ENCODE assay signal across 13 cellular contexts in genomic region chr15:63490345-63491034, GRCh38. TPM values are rescaled to one million over a fixed set of nuclear protein-coding genes. Genes with fewer than 3 reads are reported as not detected.
DNase-seq lines count a peak whose midpoint lies in the region; ATAC-seq and TF ChIP-seq lines count a peak whose summit lies in the region.
"Had no signal": no experiment of that assay in that cellular context is flagged by ENCODE, and none has a peak within 500 bp of the region (broad histone marks: within the 10 kb centered on the region; RNA-seq: fewer than 3 reads in every experiment).

No MANE protein-coding gene starts in this region.

- CTCF ChIA-PET in HEK293 (lab: Yijun Ruan, JAX) = interaction anchor here (0.6 to 1.2 kb wide), 2 partner anchors 23 to 355 kb away, joined by 3 to 5 read pairs; no protein-coding TSS in a partner anchor

- no peak overlapping the region for H3K27ac ChIP-seq in HEK293 (ENCODE audit: extremely low read depth, low read depth, low read length)
- peak overlapping the region; percentile 33 for H3K27ac ChIP-seq in WERI-Rb-1

- POLR2A ChIA-PET in HEK293 (lab: Yijun Ruan, JAX) = interaction anchor here (0.7 to 3.3 kb wide), 2 partner anchors 11 to 14 kb away, joined by 3 to 10 read pairs; partner anchors contain the start of gene USP3

- peak; percentile 37 for ATAC-seq in sciatic nerve

- peak; percentile 86 for DNase-seq in NCI-H2107 treated with DMSO at 0.1 percent for 48 hours (lab: John Stamatoyannopoulos, UW; ENCODE audit: unreplicated experiment)
- DNase-seq in WERI-Rb-1 = peak; percentile 77
- no peak for DNase-seq in sciatic nerve (ENCODE audit: low spot score)
- no peak for DNase-seq in pons (ENCODE audit: low spot score)
- no peak for DNase-seq in HPDE6-E6E7 (ENCODE audit: extremely low spot score)
- DNase-seq in medulla oblongata (ENCODE audit: extremely low spot score) = no peak
- no peak for DNase-seq in NCI-H187 (lab: John Stamatoyannopoulos, UW)
- DNase-seq: activated CD4-positive, alpha-beta T cell treated with anti-CD3 and anti-CD28 coated beads for 48 hours; activated naive CD8-positive, alpha-beta T cell treated with anti-CD3 and anti-CD28 coated beads, Interleukin-2, amount 10 ng/mL, durations not matched to agents 7 days and 5 days; DND-41; effector CD8-positive, alpha-beta T cell; midbrain had no signal

- peaks cover 11% of the 10 kb centered on the region for H3K4me1 ChIP-seq in HEK293 (ENCODE audit: control insufficient read depth, insufficient read depth, low read length)

- TF ChIP-seq CTCF in HEK293 (tag by site-specific recombination; IDR thresholded peaks at IDR 0.05) = no peak
- no peak for TF ChIP-seq CTCF in WERI-Rb-1 (IDR thresholded peaks at IDR 0.05; ENCODE audit: low read depth, low read length)

- H3K9me3 ChIP-seq in HEK293 (ENCODE audit: control insufficient read depth, insufficient read depth, low read depth, low read length) = no peaks in the 10 kb centered on the region
- no peaks in the 10 kb centered on the region for H3K9me3 ChIP-seq in WERI-Rb-1 (ENCODE audit: severe bottlenecking)

- intact Hi-C loops in sciatic nerve (cut with DNase I) = no loop called here

- no peaks in the 10 kb centered on the region for H3K27me3 ChIP-seq in WERI-Rb-1 (ENCODE audit: insufficient read depth, low read depth, severe bottlenecking)

- H3K4me3 ChIP-seq in HEK293 (ENCODE audit: low read depth, low read length) (no peak overlapping the region), WERI-Rb-1 (ENCODE audit: low read depth, low read length) (no peak overlapping the region)

- no peaks in the 10 kb centered on the region for H3K36me3 ChIP-seq in HEK293 (ENCODE audit: control insufficient read depth in 2 of 2, insufficient read depth in 1 of 2, low read length in 2 of 2)
- H3K36me3 ChIP-seq in WERI-Rb-1 = no peaks in the 10 kb centered on the region

TF ChIP-seq in HEK293, 187 proteins besides CTCF, POLR2A, EP300 and RAD21 (continues in another document):
- TF ChIP-seq GLIS1 (tag by site-specific recombination; IDR thresholded peaks at IDR 0.05) (peak; percentile 84), HOXC10 (CRISPR knock-in tag; IDR thresholded peaks at IDR 0.05) (no peak), ZBTB11 (tag by site-specific recombination; conservative IDR thresholded peaks at IDR 0.05; ENCODE audit: low read depth) (no peak), ZNF416 (tag by site-specific recombination; IDR thresholded peaks at IDR 0.05) (no peak), ZNF114 (tag by site-specific recombination; IDR thresholded peaks at IDR 0.05) (no peak), OSR2 (tag by site-specific recombination; IDR thresholded peaks at IDR 0.05) (peak; percentile 47; the same call in 1 of the 2 replicates), ZBTB8A (tag by site-specific recombination; IDR thresholded peaks at IDR 0.05) (no peak), YY1 (tag by site-specific recombination; IDR thresholded peaks at IDR 0.05) (no peak), SALL2 (tag by site-specific recombination; IDR thresholded peaks at IDR 0.05; ENCODE audit: borderline replicate concordance) (no peak), ZNF830 (tag by site-specific recombination; IDR thresholded peaks at IDR 0.05; ENCODE audit: low read depth) (no peak), WT1 (tag by site-specific recombination; IDR thresholded peaks at IDR 0.05) (peak; percentile 50; the same call in 1 of the 2 replicates), ZFP37 (tag by site-specific recombination; IDR thresholded peaks at IDR 0.05) (no peak), ZNF175 (tag by site-specific recombination; IDR thresholded peaks at IDR 0.05) (no peak), ZNF121 (tag by site-specific recombination; IDR thresholded peaks at IDR 0.05) (peak; percentile 65; the same call in 1 of the 2 replicates)
- TF ChIP-seq, protein P1, sequence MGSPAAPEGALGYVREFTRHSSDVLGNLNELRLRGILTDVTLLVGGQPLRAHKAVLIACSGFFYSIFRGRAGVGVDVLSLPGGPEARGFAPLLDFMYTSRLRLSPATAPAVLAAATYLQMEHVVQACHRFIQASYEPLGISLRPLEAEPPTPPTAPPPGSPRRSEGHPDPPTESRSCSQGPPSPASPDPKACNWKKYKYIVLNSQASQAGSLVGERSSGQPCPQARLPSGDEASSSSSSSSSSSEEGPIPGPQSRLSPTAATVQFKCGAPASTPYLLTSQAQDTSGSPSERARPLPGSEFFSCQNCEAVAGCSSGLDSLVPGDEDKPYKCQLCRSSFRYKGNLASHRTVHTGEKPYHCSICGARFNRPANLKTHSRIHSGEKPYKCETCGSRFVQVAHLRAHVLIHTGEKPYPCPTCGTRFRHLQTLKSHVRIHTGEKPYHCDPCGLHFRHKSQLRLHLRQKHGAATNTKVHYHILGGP (tag by site-specific recombination; IDR thresholded peaks at IDR 0.05) = no peak
- TF ChIP-seq, protein P2, sequence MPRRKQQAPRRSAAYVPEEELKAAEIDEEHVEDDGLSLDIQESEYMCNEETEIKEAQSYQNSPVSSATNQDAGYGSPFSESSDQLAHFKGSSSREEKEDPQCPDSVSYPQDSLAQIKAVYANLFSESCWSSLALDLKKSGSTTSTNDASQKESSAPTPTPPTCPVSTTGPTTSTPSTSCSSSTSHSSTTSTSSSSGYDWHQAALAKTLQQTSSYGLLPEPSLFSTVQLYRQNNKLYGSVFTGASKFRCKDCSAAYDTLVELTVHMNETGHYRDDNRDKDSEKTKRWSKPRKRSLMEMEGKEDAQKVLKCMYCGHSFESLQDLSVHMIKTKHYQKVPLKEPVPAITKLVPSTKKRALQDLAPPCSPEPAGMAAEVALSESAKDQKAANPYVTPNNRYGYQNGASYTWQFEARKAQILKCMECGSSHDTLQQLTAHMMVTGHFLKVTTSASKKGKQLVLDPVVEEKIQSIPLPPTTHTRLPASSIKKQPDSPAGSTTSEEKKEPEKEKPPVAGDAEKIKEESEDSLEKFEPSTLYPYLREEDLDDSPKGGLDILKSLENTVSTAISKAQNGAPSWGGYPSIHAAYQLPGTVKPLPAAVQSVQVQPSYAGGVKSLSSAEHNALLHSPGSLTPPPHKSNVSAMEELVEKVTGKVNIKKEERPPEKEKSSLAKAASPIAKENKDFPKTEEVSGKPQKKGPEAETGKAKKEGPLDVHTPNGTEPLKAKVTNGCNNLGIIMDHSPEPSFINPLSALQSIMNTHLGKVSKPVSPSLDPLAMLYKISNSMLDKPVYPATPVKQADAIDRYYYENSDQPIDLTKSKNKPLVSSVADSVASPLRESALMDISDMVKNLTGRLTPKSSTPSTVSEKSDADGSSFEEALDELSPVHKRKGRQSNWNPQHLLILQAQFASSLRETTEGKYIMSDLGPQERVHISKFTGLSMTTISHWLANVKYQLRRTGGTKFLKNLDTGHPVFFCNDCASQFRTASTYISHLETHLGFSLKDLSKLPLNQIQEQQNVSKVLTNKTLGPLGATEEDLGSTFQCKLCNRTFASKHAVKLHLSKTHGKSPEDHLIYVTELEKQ (tag by site-specific recombination; IDR thresholded peaks at IDR 0.05; ENCODE audit: borderline replicate concordance) = no peak
- TF ChIP-seq, protein P3, sequence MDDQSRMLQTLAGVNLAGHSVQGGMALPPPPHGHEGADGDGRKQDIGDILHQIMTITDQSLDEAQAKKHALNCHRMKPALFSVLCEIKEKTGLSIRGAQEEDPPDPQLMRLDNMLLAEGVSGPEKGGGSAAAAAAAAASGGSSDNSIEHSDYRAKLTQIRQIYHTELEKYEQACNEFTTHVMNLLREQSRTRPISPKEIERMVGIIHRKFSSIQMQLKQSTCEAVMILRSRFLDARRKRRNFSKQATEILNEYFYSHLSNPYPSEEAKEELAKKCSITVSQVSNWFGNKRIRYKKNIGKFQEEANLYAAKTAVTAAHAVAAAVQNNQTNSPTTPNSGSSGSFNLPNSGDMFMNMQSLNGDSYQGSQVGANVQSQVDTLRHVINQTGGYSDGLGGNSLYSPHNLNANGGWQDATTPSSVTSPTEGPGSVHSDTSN (CRISPR knock-in tag; IDR thresholded peaks at IDR 0.05) = no peak
- TF ChIP-seq, protein P4, sequence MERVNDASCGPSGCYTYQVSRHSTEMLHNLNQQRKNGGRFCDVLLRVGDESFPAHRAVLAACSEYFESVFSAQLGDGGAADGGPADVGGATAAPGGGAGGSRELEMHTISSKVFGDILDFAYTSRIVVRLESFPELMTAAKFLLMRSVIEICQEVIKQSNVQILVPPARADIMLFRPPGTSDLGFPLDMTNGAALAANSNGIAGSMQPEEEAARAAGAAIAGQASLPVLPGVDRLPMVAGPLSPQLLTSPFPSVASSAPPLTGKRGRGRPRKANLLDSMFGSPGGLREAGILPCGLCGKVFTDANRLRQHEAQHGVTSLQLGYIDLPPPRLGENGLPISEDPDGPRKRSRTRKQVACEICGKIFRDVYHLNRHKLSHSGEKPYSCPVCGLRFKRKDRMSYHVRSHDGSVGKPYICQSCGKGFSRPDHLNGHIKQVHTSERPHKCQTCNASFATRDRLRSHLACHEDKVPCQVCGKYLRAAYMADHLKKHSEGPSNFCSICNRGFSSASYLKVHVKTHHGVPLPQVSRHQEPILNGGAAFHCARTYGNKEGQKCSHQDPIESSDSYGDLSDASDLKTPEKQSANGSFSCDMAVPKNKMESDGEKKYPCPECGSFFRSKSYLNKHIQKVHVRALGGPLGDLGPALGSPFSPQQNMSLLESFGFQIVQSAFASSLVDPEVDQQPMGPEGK (tag by site-specific recombination; IDR thresholded peaks at IDR 0.05) = no peak

RNA-seq across cellular contexts. Expression of gene USP3, which starts 13.9 kb away (rescaled TPM):
- total RNA-seq in sciatic nerve = 58.2 TPM

Comparison
In these comparisons a context has a peak if more than half of its experiments do, and no peak if none do; other contexts are left out.
1. DNase-seq: peak in NCI-H2107 treated with DMSO at 0.1 percent for 48 hours (single experiment) and WERI-Rb-1 (single experiment); none in sciatic nerve (single experiment), pons (single experiment), HPDE6-E6E7 (single experiment), medulla oblongata (single experiment) and NCI-H187 (0 of 2).